Comparison of ENCODE assay signal across 1 cellular context in the genomic region with DNA sequence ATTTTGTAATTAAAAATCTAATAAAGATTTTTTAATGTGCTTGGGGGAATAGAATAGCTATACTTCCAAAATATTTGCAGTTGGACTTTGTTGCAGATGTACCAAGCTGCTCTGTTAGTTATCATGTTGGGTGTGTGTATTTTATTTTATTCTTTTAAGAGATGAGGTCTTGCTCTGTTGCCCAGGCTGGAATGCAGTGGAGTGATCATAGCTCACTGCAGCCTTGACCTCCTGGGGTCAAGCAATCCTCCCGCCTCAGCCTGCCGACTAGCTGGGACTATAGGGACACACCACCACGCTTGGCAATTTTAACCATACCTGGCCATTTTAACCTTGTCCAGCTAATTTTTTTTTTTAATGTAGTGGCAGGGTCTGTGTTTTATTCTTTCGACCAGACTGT.
TF ChIP-seq lines count a peak whose summit lies in the region.

No MANE protein-coding gene starts in this region.

TF ChIP-seq in HCT116, 20 proteins besides CTCF, POLR2A, EP300 and RAD21 (continued from another document):
- TF ChIP-seq, protein P1, sequence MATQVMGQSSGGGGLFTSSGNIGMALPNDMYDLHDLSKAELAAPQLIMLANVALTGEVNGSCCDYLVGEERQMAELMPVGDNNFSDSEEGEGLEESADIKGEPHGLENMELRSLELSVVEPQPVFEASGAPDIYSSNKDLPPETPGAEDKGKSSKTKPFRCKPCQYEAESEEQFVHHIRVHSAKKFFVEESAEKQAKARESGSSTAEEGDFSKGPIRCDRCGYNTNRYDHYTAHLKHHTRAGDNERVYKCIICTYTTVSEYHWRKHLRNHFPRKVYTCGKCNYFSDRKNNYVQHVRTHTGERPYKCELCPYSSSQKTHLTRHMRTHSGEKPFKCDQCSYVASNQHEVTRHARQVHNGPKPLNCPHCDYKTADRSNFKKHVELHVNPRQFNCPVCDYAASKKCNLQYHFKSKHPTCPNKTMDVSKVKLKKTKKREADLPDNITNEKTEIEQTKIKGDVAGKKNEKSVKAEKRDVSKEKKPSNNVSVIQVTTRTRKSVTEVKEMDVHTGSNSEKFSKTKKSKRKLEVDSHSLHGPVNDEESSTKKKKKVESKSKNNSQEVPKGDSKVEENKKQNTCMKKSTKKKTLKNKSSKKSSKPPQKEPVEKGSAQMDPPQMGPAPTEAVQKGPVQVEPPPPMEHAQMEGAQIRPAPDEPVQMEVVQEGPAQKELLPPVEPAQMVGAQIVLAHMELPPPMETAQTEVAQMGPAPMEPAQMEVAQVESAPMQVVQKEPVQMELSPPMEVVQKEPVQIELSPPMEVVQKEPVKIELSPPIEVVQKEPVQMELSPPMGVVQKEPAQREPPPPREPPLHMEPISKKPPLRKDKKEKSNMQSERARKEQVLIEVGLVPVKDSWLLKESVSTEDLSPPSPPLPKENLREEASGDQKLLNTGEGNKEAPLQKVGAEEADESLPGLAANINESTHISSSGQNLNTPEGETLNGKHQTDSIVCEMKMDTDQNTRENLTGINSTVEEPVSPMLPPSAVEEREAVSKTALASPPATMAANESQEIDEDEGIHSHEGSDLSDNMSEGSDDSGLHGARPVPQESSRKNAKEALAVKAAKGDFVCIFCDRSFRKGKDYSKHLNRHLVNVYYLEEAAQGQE (IDR thresholded peaks at IDR 0.05; ENCODE audit: low read depth): no peak
- TF ChIP-seq TCF7L2 (IDR thresholded peaks at IDR 0.05; ENCODE audit: borderline replicate concordance, extremely low read depth, insufficient read depth, insufficient read length): no peak
- TF ChIP-seq CBX3 (IDR thresholded peaks at IDR 0.05; ENCODE audit: low read depth): no peak
- TF ChIP-seq ELF1 (IDR thresholded peaks at IDR 0.05; ENCODE audit: borderline replicate concordance, low read depth): no peak
- TF ChIP-seq SIN3A (IDR thresholded peaks at IDR 0.05; ENCODE audit: low read depth): no peak
- no peak for TF ChIP-seq FOSL1 (IDR thresholded peaks at IDR 0.05; ENCODE audit: low read depth)
- TF ChIP-seq, protein P2, sequence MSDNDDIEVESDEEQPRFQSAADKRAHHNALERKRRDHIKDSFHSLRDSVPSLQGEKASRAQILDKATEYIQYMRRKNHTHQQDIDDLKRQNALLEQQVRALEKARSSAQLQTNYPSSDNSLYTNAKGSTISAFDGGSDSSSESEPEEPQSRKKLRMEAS (IDR thresholded peaks at IDR 0.05): no peak
- TF ChIP-seq CEBPB (IDR thresholded peaks at IDR 0.05; ENCODE audit: low read depth): no peak
- TF ChIP-seq, protein P3, sequence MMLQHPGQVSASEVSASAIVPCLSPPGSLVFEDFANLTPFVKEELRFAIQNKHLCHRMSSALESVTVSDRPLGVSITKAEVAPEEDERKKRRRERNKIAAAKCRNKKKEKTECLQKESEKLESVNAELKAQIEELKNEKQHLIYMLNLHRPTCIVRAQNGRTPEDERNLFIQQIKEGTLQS (IDR thresholded peaks at IDR 0.05): no peak
- TF ChIP-seq SRF (IDR thresholded peaks at IDR 0.05; ENCODE audit: low read depth): no peak
- TF ChIP-seq EGR1 (IDR thresholded peaks at IDR 0.05; ENCODE audit: low read depth): no peak
- TF ChIP-seq, protein P4, sequence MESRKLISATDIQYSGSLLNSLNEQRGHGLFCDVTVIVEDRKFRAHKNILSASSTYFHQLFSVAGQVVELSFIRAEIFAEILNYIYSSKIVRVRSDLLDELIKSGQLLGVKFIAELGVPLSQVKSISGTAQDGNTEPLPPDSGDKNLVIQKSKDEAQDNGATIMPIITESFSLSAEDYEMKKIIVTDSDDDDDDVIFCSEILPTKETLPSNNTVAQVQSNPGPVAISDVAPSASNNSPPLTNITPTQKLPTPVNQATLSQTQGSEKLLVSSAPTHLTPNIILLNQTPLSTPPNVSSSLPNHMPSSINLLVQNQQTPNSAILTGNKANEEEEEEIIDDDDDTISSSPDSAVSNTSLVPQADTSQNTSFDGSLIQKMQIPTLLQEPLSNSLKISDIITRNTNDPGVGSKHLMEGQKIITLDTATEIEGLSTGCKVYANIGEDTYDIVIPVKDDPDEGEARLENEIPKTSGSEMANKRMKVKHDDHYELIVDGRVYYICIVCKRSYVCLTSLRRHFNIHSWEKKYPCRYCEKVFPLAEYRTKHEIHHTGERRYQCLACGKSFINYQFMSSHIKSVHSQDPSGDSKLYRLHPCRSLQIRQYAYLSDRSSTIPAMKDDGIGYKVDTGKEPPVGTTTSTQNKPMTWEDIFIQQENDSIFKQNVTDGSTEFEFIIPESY (IDR thresholded peaks at IDR 0.05; ENCODE audit: extremely low read depth, insufficient replicate concordance, low read length): no peak
- TF ChIP-seq ZNF274 (IDR thresholded peaks at IDR 0.05; ENCODE audit: low read depth, low read length): no peak
